In genomic region chr1:244762629-244763028, GRCh38 we compare ENCODE assay signal across 27 cellular contexts.
"Had no signal": no experiment of that assay in that cellular context is flagged by ENCODE, and none has a peak within 500 bp of the region (broad histone marks: within the 10 kb centered on the region; RNA-seq: fewer than 3 reads in every experiment).

No MANE protein-coding gene starts in this region.

- H3K27ac ChIP-seq: neural progenitor cell, ovary, parathyroid adenoma, psoas muscle, right lobe of liver, sigmoid colon, stomach, thoracic aorta, thyroid gland, tibial nerve, upper lobe of left lung, vagina had no signal

- H3K36me3 Mint-ChIP-seq: stimulated activated effector memory CD8-positive, alpha-beta T cell treated with anti-CD3 and anti-CD28 coated beads, Interleukin-12 subunit alpha, Interleukin-12 subunit beta, amount 100 ng/mL, for 72 hours; stimulated activated naive B cell treated with anti-CD40 and anti-IgM and Interleukin-4, amounts not matched to agents 10 μg/mL and 1 μg/mL and 100 μg/mL, for 72 hours had no signal

- H3K36me3 ChIP-seq: neural progenitor cell, ovary, right lobe of liver, sigmoid colon, stomach, thoracic aorta, thyroid gland, tibial nerve, upper lobe of left lung, vagina had no signal

- H2AFZ ChIP-seq: neural progenitor cell, parathyroid adenoma had no signal

- FAIRE-seq: small intestine, urothelium cell line had no signal

- ATAC-seq: psoas muscle; right cardiac atrium; right lobe of liver; stimulated activated effector memory CD8-positive, alpha-beta T cell treated with anti-CD3 and anti-CD28 coated beads, Interleukin-12 subunit alpha, Interleukin-12 subunit beta, amount 100 ng/mL, for 72 hours; stimulated activated naive B cell treated with anti-CD40 and anti-IgM and Interleukin-4, amounts not matched to agents 10 μg/mL and 1 μg/mL and 100 μg/mL, for 72 hours had no signal

- H3K4me1 Mint-ChIP-seq: stimulated activated effector memory CD8-positive, alpha-beta T cell treated with anti-CD3 and anti-CD28 coated beads, Interleukin-12 subunit alpha, Interleukin-12 subunit beta, amount 100 ng/mL, for 72 hours had no signal

- H3K79me2 ChIP-seq: parathyroid adenoma had no signal

- H3K9ac ChIP-seq: neural progenitor cell, parathyroid adenoma had no signal

- DNase-seq: occipital lobe; ovary; posterior cingulate gyrus; psoas muscle; right cardiac atrium; right lobe of liver; sigmoid colon; small intestine; stimulated activated CD4-positive, alpha-beta T cell treated with anti-CD3 and anti-CD28 coated beads, Interleukin-15, amount 100 ng/mL, for 24 hours; stimulated activated CD4-positive, alpha-beta T cell treated with anti-CD3 and anti-CD28 coated beads, Interleukin-2, amount 100 ng/mL, for 24 hours; stimulated activated CD4-positive, alpha-beta T cell treated with anti-CD3 and anti-CD28 coated beads, Interleukin-2, amount 100 ng/mL, for 48 hours; stimulated activated CD4-positive, alpha-beta T cell treated with anti-CD3 and anti-CD28 coated beads, Interleukin-4, amount 100 ng/mL, for 24 hours; stimulated activated naive B cell treated with anti-CD40 and anti-IgM and Interleukin-4, amounts not matched to agents 10 μg/mL and 1 μg/mL and 100 μg/mL, for 72 hours; stimulated activated naive CD4-positive, alpha-beta T cell treated with Interleukin-2 at 50 U/mL for 16 hours; stomach; thyroid gland; trophoblast cell; upper lobe of left lung had no signal

- H3K4me1 ChIP-seq: psoas muscle, right lobe of liver, sigmoid colon, thyroid gland, tibial nerve, upper lobe of left lung, vagina had no signal

- H3K9me3 ChIP-seq: ovary, psoas muscle, right lobe of liver, stomach, thoracic aorta, thyroid gland, upper lobe of left lung, vagina had no signal

- H3K27me3 ChIP-seq: neural progenitor cell, ovary, right lobe of liver, sigmoid colon, thyroid gland, tibial nerve, upper lobe of left lung, vagina had no signal

- H3K4me3 Mint-ChIP-seq: nephron; neural progenitor cell; stimulated activated effector memory CD8-positive, alpha-beta T cell treated with anti-CD3 and anti-CD28 coated beads, Interleukin-12 subunit alpha, Interleukin-12 subunit beta, amount 100 ng/mL, for 72 hours; stimulated activated naive B cell treated with anti-CD40 and anti-IgM and Interleukin-4, amounts not matched to agents 10 μg/mL and 1 μg/mL and 100 μg/mL, for 72 hours; stimulated activated naive CD8-positive, alpha-beta T cell treated with anti-CD3 and anti-CD28 coated beads, Interleukin-15, Interleukin-2, amounts not matched to agents 100 ng/mL and 50 ng/mL, for 24 hours had no signal

- H3K4me3 ChIP-seq: neural progenitor cell, ovary, psoas muscle, right lobe of liver, sigmoid colon, stomach, thoracic aorta, thyroid gland, tibial nerve, upper lobe of left lung, vagina had no signal

- H3K4me2 ChIP-seq: neural progenitor cell had no signal
